ENCODE assay signal across 26 cellular contexts in genomic region chr2:238431431-238431830, GRCh38. TPM values are rescaled to one million over a fixed set of nuclear protein-coding genes. Genes with fewer than 3 reads are reported as not detected.
DNase-seq lines count a peak whose midpoint lies in the region; ATAC-seq and TF ChIP-seq lines count a peak whose summit lies in the region.
"Had no signal": no experiment of that assay in that cellular context is flagged by ENCODE, and none has a peak within 500 bp of the region (broad histone marks: within the 10 kb centered on the region; RNA-seq: fewer than 3 reads in every experiment).

No MANE protein-coding gene starts in this region.

- peak overlapping the region; percentile 42 for H3K27ac Mint-ChIP-seq in activated T-cell treated with anti-CD3 and anti-CD28 coated beads, Interleukin-2, amount 50 U/mL, for 24 hours
- H3K27ac Mint-ChIP-seq in T-helper 17 cell: peak overlapping the region; percentile 39
- H3K27ac Mint-ChIP-seq in stimulated activated effector memory CD8-positive, alpha-beta T cell treated with anti-CD3 and anti-CD28 coated beads, Interleukin-12 subunit alpha, Interleukin-12 subunit beta, amount 100 ng/mL, for 72 hours: peak overlapping the region; percentile 6
- H3K27ac Mint-ChIP-seq: activated B cell treated with CpG ODN at 0.5 μM for 24 hours had no signal

- no peaks in the 10 kb centered on the region for H3K9me3 Mint-ChIP-seq in activated T-cell treated with anti-CD3 and anti-CD28 coated beads, Interleukin-2, amount 50 U/mL, for 24 hours
- no peaks in the 10 kb centered on the region for H3K9me3 Mint-ChIP-seq in stimulated activated effector memory CD8-positive, alpha-beta T cell treated with anti-CD3 and anti-CD28 coated beads, Interleukin-12 subunit alpha, Interleukin-12 subunit beta, amount 100 ng/mL, for 72 hours
- H3K9me3 Mint-ChIP-seq: activated B cell treated with CpG ODN at 0.5 μM for 24 hours had no signal

- no peaks in the 10 kb centered on the region for H3K9me3 ChIP-seq in T-helper 17 cell (ENCODE audit: control insufficient read depth, low read length, poor library complexity, severe bottlenecking)
- H3K9me3 ChIP-seq: Caco-2 had no signal

- peaks cover 25% of the 10 kb centered on the region for H3K4me1 ChIP-seq in foreskin keratinocyte

- TF ChIP-seq CTCF in foreskin keratinocyte (conservative IDR thresholded peaks at IDR 0.05): no peak

- DNase-seq in activated T-cell treated with anti-CD3 and anti-CD28 coated beads, Interleukin-2, amount 50 U/mL, for 24 hours: no peak
- DNase-seq in activated T-cell treated with anti-CD3 and anti-CD28 coated beads, Interleukin-2, amount 50 U/mL, for 1 hour: no peak
- DNase-seq in T-helper 17 cell (no peak), foreskin keratinocyte (no peak), GM19238 (ENCODE audit: insufficient read length, low spot score) (no peak), NK-92 (lab: John Stamatoyannopoulos, UW; ENCODE audit: unreplicated experiment) (no peak)
- DNase-seq in stimulated activated effector memory CD8-positive, alpha-beta T cell treated with anti-CD3 and anti-CD28 coated beads, Interleukin-12 subunit alpha, Interleukin-12 subunit beta, amount 100 ng/mL, for 72 hours (ENCODE audit: low spot score in 2 of 2): no peak
- no peak for DNase-seq in stimulated activated naive CD4-positive, alpha-beta T cell treated with Interleukin-2 at 50 U/mL for 16 hours (lab: John Stamatoyannopoulos, UW)
- DNase-seq: activated B cell treated with CpG ODN at 0.5 μM for 24 hours; activated CD4-positive, alpha-beta T cell treated with anti-CD3 and anti-CD28 coated beads, Interleukin-2, amount 50 U/mL, for 4 hours; amygdala; Caco-2; caudate nucleus; dermis blood vessel endothelial cell; left colon; NCI-H1417 treated with DMSO at 0.1 percent for 48 hours; NCI-H2107; NCI-H446 treated with DMSO at 0.1 percent for 48 hours; OCI-M1; posterior cingulate gyrus; stimulated activated CD4-positive, alpha-beta T cell treated with anti-CD3 and anti-CD28 coated beads, Interleukin-15, amount 100 ng/mL, for 24 hours; T-helper 9 cell had no signal

- ATAC-seq in T-helper 17 cell (no peak), foreskin keratinocyte (no peak)
- ATAC-seq in stimulated activated effector memory CD8-positive, alpha-beta T cell treated with anti-CD3 and anti-CD28 coated beads, Interleukin-12 subunit alpha, Interleukin-12 subunit beta, amount 100 ng/mL, for 72 hours: no peak
- ATAC-seq: left colon, Right ventricle myocardium inferior, sciatic nerve had no signal

- H3K27ac ChIP-seq in foreskin keratinocyte: peak overlapping the region; percentile 15
- H3K27ac ChIP-seq: KMS-11, tibial nerve had no signal

- H3K36me3 Mint-ChIP-seq in activated T-cell treated with anti-CD3 and anti-CD28 coated beads, Interleukin-2, amount 50 U/mL, for 24 hours (ENCODE audit: low read depth): peaks cover 83% of the 10 kb centered on the region
- peaks cover 8% of the 10 kb centered on the region for H3K36me3 Mint-ChIP-seq in T-helper 17 cell (ENCODE audit: low read depth)
- H3K36me3 Mint-ChIP-seq in stimulated activated effector memory CD8-positive, alpha-beta T cell treated with anti-CD3 and anti-CD28 coated beads, Interleukin-12 subunit alpha, Interleukin-12 subunit beta, amount 100 ng/mL, for 72 hours: peaks cover 57% of the 10 kb centered on the region

- H3K27me3 Mint-ChIP-seq in activated T-cell treated with anti-CD3 and anti-CD28 coated beads, Interleukin-2, amount 50 U/mL, for 24 hours: no peaks in the 10 kb centered on the region
- H3K27me3 Mint-ChIP-seq in T-helper 17 cell: no peaks in the 10 kb centered on the region
- H3K27me3 Mint-ChIP-seq: activated B cell treated with CpG ODN at 0.5 μM for 24 hours had no signal

- H3K4me1 Mint-ChIP-seq in activated T-cell treated with anti-CD3 and anti-CD28 coated beads, Interleukin-2, amount 50 U/mL, for 24 hours (ENCODE audit: low read depth): peaks cover 68% of the 10 kb centered on the region
- peaks cover 40% of the 10 kb centered on the region for H3K4me1 Mint-ChIP-seq in T-helper 17 cell
- H3K4me1 Mint-ChIP-seq in stimulated activated effector memory CD8-positive, alpha-beta T cell treated with anti-CD3 and anti-CD28 coated beads, Interleukin-12 subunit alpha, Interleukin-12 subunit beta, amount 100 ng/mL, for 72 hours: peaks cover 37% of the 10 kb centered on the region

- H3K27me3 ChIP-seq in foreskin keratinocyte: no peaks in the 10 kb centered on the region
- H3K27me3 ChIP-seq: tibial nerve had no signal

- no peak overlapping the region for H3K4me3 Mint-ChIP-seq in activated T-cell treated with anti-CD3 and anti-CD28 coated beads, Interleukin-2, amount 50 U/mL, for 24 hours
- H3K4me3 Mint-ChIP-seq in T-helper 17 cell: no peak overlapping the region
- no peak overlapping the region for H3K4me3 Mint-ChIP-seq in stimulated activated effector memory CD8-positive, alpha-beta T cell treated with anti-CD3 and anti-CD28 coated beads, Interleukin-12 subunit alpha, Interleukin-12 subunit beta, amount 100 ng/mL, for 72 hours
- H3K4me3 Mint-ChIP-seq: activated B cell treated with CpG ODN at 0.5 μM for 24 hours had no signal

RNA-seq across cellular contexts. Expression of gene ASB1, which starts 4.7 kb away (rescaled TPM):
- total RNA-seq in T-helper 17 cell: 10 to 100 TPM; 11.9 to 14.3 TPM
- total RNA-seq in foreskin keratinocyte: 28.9 and 34.3 TPM in 2 replicates
- 40.5 and 42.5 TPM in 2 replicates for polyA plus RNA-seq in foreskin keratinocyte
